ENCODE assay signal across 20 cellular contexts in the genomic region with DNA sequence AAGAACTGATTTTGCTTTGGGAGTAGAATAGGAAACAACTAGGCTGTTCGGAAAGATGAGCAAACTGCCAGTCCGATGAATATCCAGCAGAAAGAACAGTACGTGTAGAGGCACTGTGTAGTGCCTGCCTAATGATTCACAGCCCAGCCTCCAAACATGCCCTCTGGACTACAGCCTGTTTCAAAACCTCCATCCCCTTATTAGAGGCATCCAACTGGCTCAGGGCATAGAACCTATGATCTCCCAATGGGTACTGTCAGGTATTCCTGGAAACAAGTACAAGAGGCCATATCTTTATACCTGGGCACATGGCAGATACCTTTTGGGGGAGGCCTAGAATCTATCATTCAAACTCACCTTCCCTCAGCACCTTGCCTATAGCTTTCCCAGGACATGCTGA. TPM values are rescaled to one million over a fixed set of nuclear protein-coding genes. Genes with fewer than 3 reads are reported as not detected.
DNase-seq lines count a peak whose midpoint lies in the region; ATAC-seq lines count a peak whose summit lies in the region.
"Had no signal": no experiment of that assay in that cellular context is flagged by ENCODE, and none has a peak within 500 bp of the region (broad histone marks: within the 10 kb centered on the region; RNA-seq: fewer than 3 reads in every experiment).

No MANE protein-coding gene starts in this region.

- peak overlapping the region; percentile 88 for H3K27ac ChIP-seq in rectal smooth muscle tissue (ENCODE audit: low read depth, low read length)
- H3K27ac ChIP-seq: ovary, SJCRH30 had no signal

- H3K36me3 Mint-ChIP-seq in activated T-helper 17 cell treated with anti-CD3 and anti-CD28 coated beads, Interleukin-2, amount 50 U/mL, for 72 hours (ENCODE audit: low read depth), result peaks cover 64% of the 10 kb centered on the region
- peaks cover 46% of the 10 kb centered on the region for H3K36me3 Mint-ChIP-seq in effector memory CD8-positive, alpha-beta T cell (ENCODE audit: insufficient read depth)

- no peak overlapping the region for H3K4me3 Mint-ChIP-seq in activated T-helper 17 cell treated with anti-CD3 and anti-CD28 coated beads, Interleukin-2, amount 50 U/mL, for 72 hours
- H3K4me3 Mint-ChIP-seq in effector memory CD8-positive, alpha-beta T cell, result no peak overlapping the region
- H3K4me3 Mint-ChIP-seq: activated naive CD4-positive, alpha-beta T cell treated with anti-CD3 and anti-CD28 coated beads, Interleukin-2, amount 50 U/mL, for 24 hours; T-helper 1 cell treated with Interleukin-12 subunit alpha and Interleukin-12 subunit beta and Interleukin-4 antibody, amounts not matched to agents 30 μg/mL and 1 μg/mL, for 36 hours had no signal

- peak overlapping the region; percentile 41 for H3K27ac Mint-ChIP-seq in activated T-helper 17 cell treated with anti-CD3 and anti-CD28 coated beads, Interleukin-2, amount 50 U/mL, for 72 hours
- H3K27ac Mint-ChIP-seq in effector memory CD8-positive, alpha-beta T cell, result peak overlapping the region; percentile 24 to 47
- H3K27ac Mint-ChIP-seq: T-helper 1 cell treated with Interleukin-12 subunit alpha and Interleukin-12 subunit beta and Interleukin-4 antibody, amounts not matched to agents 30 μg/mL and 1 μg/mL, for 36 hours; type B pancreatic cell had no signal

- H3K36me3 ChIP-seq in rectal smooth muscle tissue (ENCODE audit: control insufficient read depth, insufficient read depth, low read length), result peaks cover 31% of the 10 kb centered on the region
- H3K36me3 ChIP-seq: ovary had no signal

- ATAC-seq in activated T-helper 17 cell treated with anti-CD3 and anti-CD28 coated beads, Interleukin-2, amount 50 U/mL, for 72 hours (replicated peaks), result no peak
- no peak for ATAC-seq in effector memory CD8-positive, alpha-beta T cell (replicated peaks)
- no peak for ATAC-seq in HG02840 (IDR thresholded peaks at IDR 0.05; ENCODE audit: low FRiP score, unreplicated experiment)
- ATAC-seq: stimulated activated naive CD8-positive, alpha-beta T cell treated with anti-CD3 and anti-CD28 coated beads, Interleukin-15, Interleukin-2, amounts not matched to agents 100 U/mL and 50 U/mL, for 24 hours had no signal

- H3K27me3 Mint-ChIP-seq in activated T-helper 17 cell treated with anti-CD3 and anti-CD28 coated beads, Interleukin-2, amount 50 U/mL, for 72 hours, result no peaks in the 10 kb centered on the region
- H3K27me3 Mint-ChIP-seq in effector memory CD8-positive, alpha-beta T cell, result no peaks in the 10 kb centered on the region
- H3K27me3 Mint-ChIP-seq: activated naive CD4-positive, alpha-beta T cell treated with anti-CD3 and anti-CD28 coated beads, Interleukin-2, amount 50 U/mL, for 24 hours; type B pancreatic cell had no signal

- H3K9ac ChIP-seq in rectal smooth muscle tissue (ENCODE audit: low read length), result no peak overlapping the region

- peaks cover 21% of the 10 kb centered on the region for H3K4me1 Mint-ChIP-seq in activated T-helper 17 cell treated with anti-CD3 and anti-CD28 coated beads, Interleukin-2, amount 50 U/mL, for 72 hours
- peaks cover 34 to 40% of the 10 kb centered on the region in 2 donors for H3K4me1 Mint-ChIP-seq in effector memory CD8-positive, alpha-beta T cell (ENCODE audit: low read depth in 2 of 2)

- no peak for DNase-seq in effector memory CD8-positive, alpha-beta T cell
- DNase-seq in NCI-H1048 (lab: John Stamatoyannopoulos, UW), result no peak
- DNase-seq: activated CD4-positive, alpha-beta T cell treated with anti-CD3 and anti-CD28 coated beads, Interleukin-2, amount 50 U/mL, for 48 hours; BE2C; cortex of kidney; EL; mammary epithelial cell; MG63; NCI-H1694 treated with DMSO at 0.1 percent for 48 hours; NCI-H748 treated with DMSO at 0.1 percent for 48 hours; OCI-M1; ovary; SJCRH30; stimulated activated naive CD8-positive, alpha-beta T cell treated with anti-CD3 and anti-CD28 coated beads, Interleukin-15, Interleukin-2, amounts not matched to agents 100 U/mL and 50 U/mL, for 24 hours had no signal

- H3K9me3 Mint-ChIP-seq in activated T-helper 17 cell treated with anti-CD3 and anti-CD28 coated beads, Interleukin-2, amount 50 U/mL, for 72 hours, result no peaks in the 10 kb centered on the region
- no peaks in the 10 kb centered on the region for H3K9me3 Mint-ChIP-seq in effector memory CD8-positive, alpha-beta T cell
- H3K9me3 Mint-ChIP-seq: activated naive CD4-positive, alpha-beta T cell treated with anti-CD3 and anti-CD28 coated beads, Interleukin-2, amount 50 U/mL, for 24 hours; T-helper 1 cell treated with Interleukin-12 subunit alpha and Interleukin-12 subunit beta and Interleukin-4 antibody, amounts not matched to agents 30 μg/mL and 1 μg/mL, for 36 hours; type B pancreatic cell had no signal

- peaks cover 35% of the 10 kb centered on the region for H3K4me1 ChIP-seq in rectal smooth muscle tissue (ENCODE audit: control insufficient read depth, insufficient read depth, low read length)
- H3K4me1 ChIP-seq: BE2C had no signal

- no peak overlapping the region for H3K4me3 ChIP-seq in rectal smooth muscle tissue (ENCODE audit: low read length)
- H3K4me3 ChIP-seq: MG63, ovary, SJCRH30 had no signal

- H3K27me3 ChIP-seq in rectal smooth muscle tissue (ENCODE audit: control insufficient read depth, insufficient read depth, low read length), result no peaks in the 10 kb centered on the region
- H3K27me3 ChIP-seq: BE2C, MG63, ovary, SJCRH30 had no signal

RNA-seq across cellular contexts. Expression of gene RRP8, which starts 4.9 kb away (rescaled TPM):
- 10 to 100 TPM; 27.2 to 31.9 TPM for total RNA-seq in activated T-helper 17 cell treated with anti-CD3 and anti-CD28 coated beads, Interleukin-2, amount 50 U/mL, for 72 hours

RNA-seq across cellular contexts. Expression of gene ILK, which starts 5.0 kb away (rescaled TPM):
- 100 to 1,000 TPM in 1 of 2 donors, 10 to 100 TPM in 1; 85.0 to 113 TPM for total RNA-seq in activated T-helper 17 cell treated with anti-CD3 and anti-CD28 coated beads, Interleukin-2, amount 50 U/mL, for 72 hours

RNA-seq across cellular contexts. Expression of gene TAF10, which starts 13.5 kb away (rescaled TPM):
- 100 to 1,000 TPM in 1 of 2 donors, 10 to 100 TPM in 1; 82.2 to 106 TPM for total RNA-seq in activated T-helper 17 cell treated with anti-CD3 and anti-CD28 coated beads, Interleukin-2, amount 50 U/mL, for 72 hours

RNA-seq across cellular contexts. Expression of gene TPP1, which starts 20.7 kb away (rescaled TPM):
- total RNA-seq in activated T-helper 17 cell treated with anti-CD3 and anti-CD28 coated beads, Interleukin-2, amount 50 U/mL, for 72 hours, result 100 to 1,000 TPM in 1 of 2 donors, 10 to 100 TPM in 1; 75.7 to 172 TPM

RNA-seq across cellular contexts. Expression of gene DCHS1, which starts 57.1 kb away (rescaled TPM):
- 1 to 10 TPM in 1 of 2 donors, under 1 TPM in 1; 0.26 to 1.5 TPM for total RNA-seq in activated T-helper 17 cell treated with anti-CD3 and anti-CD28 coated beads, Interleukin-2, amount 50 U/mL, for 72 hours
